ENCODE assay signal across 8 cellular contexts in genomic region chrX:77785746-77786548, GRCh38. TPM values are rescaled to one million over a fixed set of nuclear protein-coding genes. Genes with fewer than 3 reads are reported as not detected.
DNase-seq lines count a peak whose midpoint lies in the region; ATAC-seq and TF ChIP-seq lines count a peak whose summit lies in the region.

Gene ATRX (minus strand): TSS chrX:77786216. CDS start chrX:77786001, 215 bp downstream.

- H3K9me3 Mint-ChIP-seq in activated T-helper 2 cell treated with anti-CD3 and anti-CD28 coated beads, Interferon-gamma antibody, Interleukin-2, Interleukin-4, amounts not matched to agents 10 μg/mL and 5 μg/mL and 100 μg/mL, durations not matched to agents 14 hours and 24 hours and 36 hours = no peaks in the 10 kb centered on the region
- H3K9me3 Mint-ChIP-seq in natural killer cell treated with Interleukin-12 subunit alpha and Interleukin-12 subunit beta and Interleukin-15 and Interleukin-18, amount 100 ng/mL, for 72 hours = no peaks in the 10 kb centered on the region

- CTCF ChIA-PET in RWPE1 (lab: Yijun Ruan, JAX) = no interaction called here

- peaks cover 16% of the 10 kb centered on the region for H3K36me3 Mint-ChIP-seq in activated T-helper 2 cell treated with anti-CD3 and anti-CD28 coated beads, Interferon-gamma antibody, Interleukin-2, Interleukin-4, amounts not matched to agents 10 μg/mL and 5 μg/mL and 100 μg/mL, durations not matched to agents 14 hours and 24 hours and 36 hours (ENCODE audit: low read depth)
- H3K36me3 Mint-ChIP-seq in natural killer cell treated with Interleukin-12 subunit alpha and Interleukin-12 subunit beta and Interleukin-15 and Interleukin-18, amount 100 ng/mL, for 72 hours = peaks cover 6% of the 10 kb centered on the region

- no peaks in the 10 kb centered on the region for H3K36me3 ChIP-seq in KOPT-K1 (ENCODE audit: insufficient read depth, low read length)

- ATAC-seq in GM21717 (IDR thresholded peaks at IDR 0.05; ENCODE audit: unreplicated experiment) = peak; percentile 97
- peak; percentile 94 to 97 for ATAC-seq in natural killer cell treated with Interleukin-12 subunit alpha and Interleukin-12 subunit beta and Interleukin-15 and Interleukin-18, amount 100 ng/mL, for 72 hours
- ATAC-seq in stimulated activated naive CD8-positive, alpha-beta T cell treated with anti-CD3 and anti-CD28 coated beads, Interleukin-15, Interleukin-2, amounts not matched to agents 100 U/mL and 50 U/mL, for 24 hours = peak; percentile 92

- peak within 1 kb of the TSS; percentile 73 for H3K4me3 ChIP-seq in fibroblast of pulmonary artery (replicated peaks; ENCODE audit: low read depth, low read length)

- H3K27me3 Mint-ChIP-seq in activated T-helper 2 cell treated with anti-CD3 and anti-CD28 coated beads, Interferon-gamma antibody, Interleukin-2, Interleukin-4, amounts not matched to agents 10 μg/mL and 5 μg/mL and 100 μg/mL, durations not matched to agents 14 hours and 24 hours and 36 hours (ENCODE audit: low read depth) = no peaks in the 10 kb centered on the region
- no peaks in the 10 kb centered on the region for H3K27me3 Mint-ChIP-seq in natural killer cell treated with Interleukin-12 subunit alpha and Interleukin-12 subunit beta and Interleukin-15 and Interleukin-18, amount 100 ng/mL, for 72 hours

- H3K27ac ChIP-seq in KOPT-K1 (ENCODE audit: low read depth, low read length, poor library complexity, severe bottlenecking) (peak within 1 kb of the TSS; percentile 92), RWPE1 (peak within 1 kb of the TSS; percentile 87)

- POLR2A ChIA-PET in RWPE1 (lab: Yijun Ruan, JAX; ENCODE audit: low non-redundant PET) = no interaction called here

- no peaks in the 10 kb centered on the region for H3K9me3 ChIP-seq in KOPT-K1 (ENCODE audit: insufficient read depth, low read length, poor library complexity, severe bottlenecking)

- DNase-seq in DMS53 (lab: John Stamatoyannopoulos, UW) (peak; percentile 91), RWPE1 (ENCODE audit: low spot score) (peak; percentile 74), fibroblast of pulmonary artery (ENCODE audit: low read depth) (peak; percentile 82)
- peak; percentile 71 for DNase-seq in activated T-helper 2 cell treated with anti-CD3 and anti-CD28 coated beads, Interferon-gamma antibody, Interleukin-2, Interleukin-4, amounts not matched to agents 10 μg/mL and 5 μg/mL and 100 μg/mL, durations not matched to agents 14 hours and 24 hours and 36 hours (ENCODE audit: low spot score)
- peak; percentile 83 for DNase-seq in natural killer cell treated with Interleukin-12 subunit alpha and Interleukin-12 subunit beta and Interleukin-15 and Interleukin-18, amount 100 ng/mL, for 72 hours (ENCODE audit: low spot score)
- peak; percentile 73 for DNase-seq in stimulated activated naive CD8-positive, alpha-beta T cell treated with anti-CD3 and anti-CD28 coated beads, Interleukin-15, Interleukin-2, amounts not matched to agents 100 U/mL and 50 U/mL, for 24 hours

- peaks cover 20% of the 10 kb centered on the region for H3K4me1 Mint-ChIP-seq in activated T-helper 2 cell treated with anti-CD3 and anti-CD28 coated beads, Interferon-gamma antibody, Interleukin-2, Interleukin-4, amounts not matched to agents 10 μg/mL and 5 μg/mL and 100 μg/mL, durations not matched to agents 14 hours and 24 hours and 36 hours (ENCODE audit: low read depth)
- peaks cover 20 to 25% of the 10 kb centered on the region in 2 donors for H3K4me1 Mint-ChIP-seq in natural killer cell treated with Interleukin-12 subunit alpha and Interleukin-12 subunit beta and Interleukin-15 and Interleukin-18, amount 100 ng/mL, for 72 hours (ENCODE audit: low read depth in 2 of 2)

- H3K4me3 Mint-ChIP-seq in activated T-helper 2 cell treated with anti-CD3 and anti-CD28 coated beads, Interferon-gamma antibody, Interleukin-2, Interleukin-4, amounts not matched to agents 10 μg/mL and 5 μg/mL and 100 μg/mL, durations not matched to agents 14 hours and 24 hours and 36 hours (ENCODE audit: low read depth) = peak within 1 kb of the TSS; percentile 100
- peak within 1 kb of the TSS; percentile 100 for H3K4me3 Mint-ChIP-seq in natural killer cell treated with Interleukin-12 subunit alpha and Interleukin-12 subunit beta and Interleukin-15 and Interleukin-18, amount 100 ng/mL, for 72 hours

- peak within 1 kb of the TSS; percentile 100 for H3K27ac Mint-ChIP-seq in activated T-helper 2 cell treated with anti-CD3 and anti-CD28 coated beads, Interferon-gamma antibody, Interleukin-2, Interleukin-4, amounts not matched to agents 10 μg/mL and 5 μg/mL and 100 μg/mL, durations not matched to agents 14 hours and 24 hours and 36 hours
- peak within 1 kb of the TSS; percentile 96 to 100 for H3K27ac Mint-ChIP-seq in natural killer cell treated with Interleukin-12 subunit alpha and Interleukin-12 subunit beta and Interleukin-15 and Interleukin-18, amount 100 ng/mL, for 72 hours

- TF ChIP-seq CTCF in RWPE1 (conservative IDR thresholded peaks at IDR 0.05; ENCODE audit: low read depth) (no peak), fibroblast of pulmonary artery (IDR thresholded peaks at IDR 0.05; ENCODE audit: low read length, missing control alignments) (no peak)

- intact Hi-C loops in activated T-helper 2 cell treated with anti-CD3 and anti-CD28 coated beads, Interferon-gamma antibody, Interleukin-2, Interleukin-4, amounts not matched to agents 10 μg/mL and 5 μg/mL and 100 μg/mL, durations not matched to agents 14 hours and 24 hours and 36 hours (cut with micrococcal nuclease) = loop anchor here (1.0 to 10.0 kb wide), 4 partner anchors 109 to 1576 kb away; partner anchors contain the start of genes MAGT1 and PGK1

RNA-seq across cellular contexts. Expression of gene ATRX, which starts in this region (rescaled TPM):
- total RNA-seq in activated T-helper 2 cell treated with anti-CD3 and anti-CD28 coated beads, Interferon-gamma antibody, Interleukin-2, Interleukin-4, amounts not matched to agents 10 μg/mL and 5 μg/mL and 100 μg/mL, durations not matched to agents 14 hours and 24 hours and 36 hours = 74.4 and 82.5 TPM in 2 replicates
- total RNA-seq in natural killer cell treated with Interleukin-12 subunit alpha and Interleukin-12 subunit beta and Interleukin-15 and Interleukin-18, amount 100 ng/mL, for 72 hours = 10 to 100 TPM; 79.4 to 99.5 TPM

Comparison
In these comparisons a context has a peak if more than half of its experiments do, and no peak if none do; other contexts are left out.
1. Peak in every context shown above with its lines: DNase-seq, ATAC-seq, H3K4me3 ChIP-seq and H3K27ac ChIP-seq.